ENCODE assay signal across 11 cellular contexts in the genomic region with DNA sequence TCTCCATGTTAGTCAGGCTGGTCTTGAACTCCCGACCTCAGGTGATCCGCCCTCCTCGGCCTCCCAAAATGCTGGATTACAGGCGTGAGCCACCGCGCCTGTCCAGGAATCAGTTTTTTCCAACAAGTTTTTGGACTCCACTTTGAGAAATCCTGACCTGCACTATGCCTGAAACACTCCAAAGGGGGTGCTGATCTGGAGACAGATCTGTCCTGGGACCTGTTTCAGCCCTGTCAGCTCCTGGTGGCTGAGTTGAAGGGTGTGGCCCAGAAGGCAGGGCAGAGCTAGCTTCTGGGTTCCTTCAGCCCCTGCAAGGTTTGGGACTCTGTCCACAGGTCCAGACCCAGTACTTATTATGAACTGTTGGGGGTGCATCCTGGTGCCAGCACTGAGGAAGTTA. TPM values are rescaled to one million over a fixed set of nuclear protein-coding genes. Genes with fewer than 3 reads are reported as not detected.
DNase-seq lines count a peak whose midpoint lies in the region; ATAC-seq and TF ChIP-seq lines count a peak whose summit lies in the region.
"Had no signal": no experiment of that assay in that cellular context is flagged by ENCODE, and none has a peak within 500 bp of the region (broad histone marks: within the 10 kb centered on the region; RNA-seq: fewer than 3 reads in every experiment).

No MANE protein-coding gene starts in this region.

- H3K9ac ChIP-seq in OCI-LY1 (ENCODE audit: low read length): no peak overlapping the region

- H3K4me3 ChIP-seq in OCI-LY1 (ENCODE audit: low read depth, low read length, poor library complexity, severe bottlenecking) (peak overlapping the region; percentile 68), psoas muscle (no peak overlapping the region)

- peaks cover 36% of the 10 kb centered on the region for H3K4me1 Mint-ChIP-seq in activated CD4-positive, alpha-beta T cell treated with anti-CD3 and anti-CD28 coated beads, Interleukin-2, amount 10 ng/mL, durations not matched to agents 24 days and 14 days
- H3K4me1 Mint-ChIP-seq in chondrocyte (ENCODE audit: low read depth) (peaks cover 61% of the 10 kb centered on the region), progenitor cell of endocrine pancreas (ENCODE audit: low read depth) (peaks cover 19% of the 10 kb centered on the region)

- no peak overlapping the region for H2AFZ ChIP-seq in OCI-LY1 (ENCODE audit: low read length)

- intact Hi-C loops in activated CD4-positive, alpha-beta T cell treated with anti-CD3 and anti-CD28 coated beads, Interleukin-2, amount 10 ng/mL, durations not matched to agents 24 days and 14 days (cut with micrococcal nuclease): no loop called here
- intact Hi-C loops in psoas muscle (cut with DNase I): no loop called here

- no peak overlapping the region for H3K27ac ChIP-seq in OCI-LY1 (ENCODE audit: low read depth, low read length, poor library complexity, severe bottlenecking)
- H3K27ac ChIP-seq in psoas muscle: no peak overlapping the region

- H3F3A ChIP-seq in OCI-LY1 (ENCODE audit: insufficient read depth, low read length): no peaks in the 10 kb centered on the region

- no peaks in the 10 kb centered on the region for H3K27me3 Mint-ChIP-seq in activated CD4-positive, alpha-beta T cell treated with anti-CD3 and anti-CD28 coated beads, Interleukin-2, amount 10 ng/mL, durations not matched to agents 24 days and 14 days
- H3K27me3 Mint-ChIP-seq in chondrocyte (ENCODE audit: low read depth) (no peaks in the 10 kb centered on the region), progenitor cell of endocrine pancreas (no peaks in the 10 kb centered on the region)

- H3K27ac Mint-ChIP-seq in activated CD4-positive, alpha-beta T cell treated with anti-CD3 and anti-CD28 coated beads, Interleukin-2, amount 10 ng/mL, durations not matched to agents 24 days and 14 days: peak overlapping the region; percentile 48
- peak overlapping the region; percentile 41 for H3K27ac Mint-ChIP-seq in chondrocyte (ENCODE audit: unreplicated experiment)
- H3K27ac Mint-ChIP-seq in progenitor cell of endocrine pancreas: peak overlapping the region; percentile 73

- H3K27me3 ChIP-seq in OCI-LY1 (ENCODE audit: insufficient read depth, low read length): no peaks in the 10 kb centered on the region
- H3K27me3 ChIP-seq in psoas muscle (ENCODE audit: insufficient read depth in 3 of 3, low read length in 2 of 3): no peaks in the 10 kb centered on the region

- ATAC-seq in psoas muscle: no peak

- no peaks in the 10 kb centered on the region for H3K9me3 Mint-ChIP-seq in activated CD4-positive, alpha-beta T cell treated with anti-CD3 and anti-CD28 coated beads, Interleukin-2, amount 10 ng/mL, durations not matched to agents 24 days and 14 days
- no peaks in the 10 kb centered on the region for H3K9me3 Mint-ChIP-seq in chondrocyte (ENCODE audit: low read depth)
- H3K9me3 Mint-ChIP-seq in progenitor cell of endocrine pancreas (ENCODE audit: low read depth): no peaks in the 10 kb centered on the region

- H3K4me1 ChIP-seq in OCI-LY1 (ENCODE audit: insufficient read depth, low read length, severe bottlenecking): peaks cover 60% of the 10 kb centered on the region
- H3K4me1 ChIP-seq in psoas muscle: peaks cover 47% of the 10 kb centered on the region

- H3K36me3 ChIP-seq in OCI-LY1 (ENCODE audit: insufficient read depth, low read length): peaks cover 5% of the 10 kb centered on the region; the same call in 1 of the 2 replicates
- H3K36me3 ChIP-seq in psoas muscle (ENCODE audit: insufficient read depth in 1 of 2, low read depth in 1 of 2): no peaks in the 10 kb centered on the region

- peak overlapping the region; percentile 79; the same call in 1 of the 2 replicates for H3K4me2 ChIP-seq in OCI-LY1 (ENCODE audit: low read length)

- no peaks in the 10 kb centered on the region for H3K9me2 ChIP-seq in OCI-LY1 (ENCODE audit: low read depth, low read length)

- H3K36me3 Mint-ChIP-seq in activated CD4-positive, alpha-beta T cell treated with anti-CD3 and anti-CD28 coated beads, Interleukin-2, amount 10 ng/mL, durations not matched to agents 24 days and 14 days (ENCODE audit: low read depth): peaks cover 1% of the 10 kb centered on the region
- no peaks in the 10 kb centered on the region for H3K36me3 Mint-ChIP-seq in chondrocyte (ENCODE audit: low read depth)
- H3K36me3 Mint-ChIP-seq in progenitor cell of endocrine pancreas (ENCODE audit: insufficient read depth): no peaks in the 10 kb centered on the region

- H3K79me2 ChIP-seq in OCI-LY1 (ENCODE audit: insufficient read depth, low read length): no peaks in the 10 kb centered on the region

- peak overlapping the region; percentile 92 for H3K4me3 Mint-ChIP-seq in activated CD4-positive, alpha-beta T cell treated with anti-CD3 and anti-CD28 coated beads, Interleukin-2, amount 10 ng/mL, durations not matched to agents 24 days and 14 days
- H3K4me3 Mint-ChIP-seq in chondrocyte (ENCODE audit: unreplicated experiment) (peak overlapping the region; percentile 75), progenitor cell of endocrine pancreas (ENCODE audit: low read depth) (peak overlapping the region; percentile 78)

- TF ChIP-seq CTCF in OCI-LY1 (IDR thresholded peaks at IDR 0.05; ENCODE audit: low read length): no peak
- no peak for TF ChIP-seq CTCF in chondrocyte (IDR thresholded peaks at IDR 0.05)
- TF ChIP-seq CTCF in progenitor cell of endocrine pancreas (IDR thresholded peaks at IDR 0.05; ENCODE audit: unreplicated experiment): no peak
- TF ChIP-seq CTCF in psoas muscle (IDR thresholded peaks at IDR 0.05): no peak

- 93 to 96% (median 93%) methylated on average over 6 of the region's 6 CpGs for WGBS in psoas muscle, 3 donors

- no peak for DNase-seq in activated CD4-positive, alpha-beta T cell treated with anti-CD3 and anti-CD28 coated beads, Interleukin-2, amount 10 ng/mL, durations not matched to agents 24 days and 14 days
- DNase-seq in activated CD4-positive, alpha-beta T cell treated with anti-CD3 and anti-CD28 coated beads for 48 hours: no peak
- no peak for DNase-seq in chondrocyte (ENCODE audit: low spot score)
- no peak for DNase-seq in progenitor cell of endocrine pancreas (ENCODE audit: low spot score, unreplicated experiment)
- DNase-seq in stimulated activated naive CD4-positive, alpha-beta T cell (lab: John Stamatoyannopoulos, UW): no peak
- DNase-seq in COLO668 (lab: John Stamatoyannopoulos, UW; ENCODE audit: unreplicated experiment): no peak
- no peak for DNase-seq in psoas muscle
- DNase-seq: EL, NCI-H1105, NCI-H526 treated with DMSO at 0.1 percent for 48 hours had no signal

- H4K20me1 ChIP-seq in OCI-LY1 (ENCODE audit: insufficient read depth, low read length): no peaks in the 10 kb centered on the region

- H3K9me3 ChIP-seq in OCI-LY1 (ENCODE audit: low read length) (no peaks in the 10 kb centered on the region), psoas muscle (no peaks in the 10 kb centered on the region)

RNA-seq across cellular contexts. Expression of gene DNAJC4, which starts 1.2 kb away (rescaled TPM):
- total RNA-seq in activated CD4-positive, alpha-beta T cell treated with anti-CD3 and anti-CD28 coated beads, Interleukin-2, amount 10 ng/mL, durations not matched to agents 24 days and 14 days: 19.9 and 20.0 TPM in 2 replicates
- total RNA-seq in chondrocyte: 27.0 to 31.6 TPM (median 28.9 TPM) in 3 replicates
- total RNA-seq in progenitor cell of endocrine pancreas: 35.4 and 39.1 TPM in 2 replicates
- total RNA-seq in psoas muscle: 10 to 100 TPM; 22.9 to 45.8 (median 30.5) TPM
- polyA plus RNA-seq in psoas muscle: 10 to 100 TPM; 29.3 to 39.7 (median 29.6) TPM

RNA-seq across cellular contexts. Expression of gene VEGFB, which starts 2.8 kb away (rescaled TPM):
- 65.4 and 66.7 TPM in 2 replicates for total RNA-seq in activated CD4-positive, alpha-beta T cell treated with anti-CD3 and anti-CD28 coated beads, Interleukin-2, amount 10 ng/mL, durations not matched to agents 24 days and 14 days
- total RNA-seq in chondrocyte: 165 to 209 TPM (median 168 TPM) in 3 replicates
- total RNA-seq in progenitor cell of endocrine pancreas: 66.1 and 68.2 TPM in 2 replicates
- 100 to 1,000 TPM in 2 of 4 donors, 10 to 100 TPM in 2; 77.0 to 125 (median 103) TPM for total RNA-seq in psoas muscle
- polyA plus RNA-seq in psoas muscle: 100 to 1,000 TPM in 1 of 3 donors, 10 to 100 TPM in 2; 80.4 to 104 (median 100.0) TPM

RNA-seq across cellular contexts. Expression of gene NUDT22, which starts 5.5 kb away (rescaled TPM):
- total RNA-seq in activated CD4-positive, alpha-beta T cell treated with anti-CD3 and anti-CD28 coated beads, Interleukin-2, amount 10 ng/mL, durations not matched to agents 24 days and 14 days: 66.1 and 72.6 TPM in 2 replicates
- total RNA-seq in chondrocyte (42.1 to 56.6 TPM (median 49.9 TPM) in 3 replicates), progenitor cell of endocrine pancreas (42.9 and 48.2 TPM in 2 replicates), psoas muscle (10 to 100 TPM; 39.6 to 59.3 (median 49.6) TPM)
- polyA plus RNA-seq in psoas muscle: 10 to 100 TPM; 31.6 to 56.0 (median 43.0) TPM

RNA-seq across cellular contexts. Expression of gene TRPT1, which starts 5.5 kb away (rescaled TPM):
- total RNA-seq in activated CD4-positive, alpha-beta T cell treated with anti-CD3 and anti-CD28 coated beads, Interleukin-2, amount 10 ng/mL, durations not matched to agents 24 days and 14 days: 29.8 and 31.7 TPM in 2 replicates
- total RNA-seq in chondrocyte (37.9 to 45.7 TPM (median 42.2 TPM) in 3 replicates), progenitor cell of endocrine pancreas (52.0 and 53.9 TPM in 2 replicates), psoas muscle (100 to 1,000 TPM in 1 of 4 donors, 10 to 100 TPM in 3; 49.6 to 131 (median 92.5) TPM)
- 100 to 1,000 TPM in 2 of 3 donors, 10 to 100 TPM in 1; 88.9 to 109 (median 103) TPM for polyA plus RNA-seq in psoas muscle

RNA-seq across cellular contexts. Expression of gene FKBP2, which starts 9.4 kb away (rescaled TPM):
- 28.8 and 30.6 TPM in 2 replicates for total RNA-seq in activated CD4-positive, alpha-beta T cell treated with anti-CD3 and anti-CD28 coated beads, Interleukin-2, amount 10 ng/mL, durations not matched to agents 24 days and 14 days
- total RNA-seq in chondrocyte (42.1 to 54.3 TPM (median 43.0 TPM) in 3 replicates), progenitor cell of endocrine pancreas (48.5 and 57.7 TPM in 2 replicates), psoas muscle (10 to 100 TPM; 17.8 to 26.6 (median 22.3) TPM)
- 100 to 1,000 TPM in 1 of 3 donors, 10 to 100 TPM in 2; 45.4 to 228 (median 85.1) TPM for polyA plus RNA-seq in psoas muscle
